8 cellular contexts compared by ENCODE assay signal in the genomic region with DNA sequence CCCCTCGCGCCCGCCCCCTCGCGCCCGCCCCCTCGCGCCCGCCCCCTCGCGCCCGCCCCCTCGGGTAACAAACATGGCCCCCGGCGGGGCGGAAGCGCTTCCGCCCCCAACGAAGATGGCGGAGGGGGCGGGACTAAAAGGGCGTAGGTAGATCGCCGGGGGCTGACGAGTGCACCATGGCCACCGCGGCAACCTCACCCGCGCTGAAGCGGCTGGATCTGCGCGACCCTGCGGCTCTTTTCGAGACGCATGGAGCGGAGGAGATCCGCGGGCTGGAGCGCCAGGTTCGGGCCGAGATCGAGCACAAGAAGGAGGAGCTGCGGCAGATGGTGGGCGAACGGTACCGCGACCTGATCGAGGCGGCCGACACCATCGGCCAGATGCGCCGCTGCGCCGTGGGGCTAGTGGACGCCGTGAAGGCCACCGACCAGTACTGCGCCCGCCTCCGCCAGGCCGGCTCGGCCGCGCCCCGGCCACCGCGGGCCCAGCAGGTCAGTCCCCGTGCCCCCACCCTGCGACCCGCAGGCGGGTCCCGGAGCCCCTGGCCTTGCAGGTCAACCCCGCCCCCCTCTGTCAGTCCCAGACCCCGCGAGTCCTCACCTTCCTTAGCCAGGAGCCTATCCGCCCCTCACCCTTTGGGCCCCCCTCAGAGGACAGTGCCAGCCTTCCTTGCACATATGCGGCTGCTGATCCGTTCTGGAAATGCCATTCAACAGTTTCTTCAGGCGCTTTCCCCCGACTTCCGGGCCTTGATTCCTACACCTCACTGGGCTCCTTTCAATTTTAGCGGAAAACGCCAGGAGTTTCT. TPM values are rescaled to one million over a fixed set of nuclear protein-coding genes. Genes with fewer than 3 reads are reported as not detected.
DNase-seq lines count a peak whose midpoint lies in the region; ATAC-seq and TF ChIP-seq lines count a peak whose summit lies in the region.

A gene with protein sequence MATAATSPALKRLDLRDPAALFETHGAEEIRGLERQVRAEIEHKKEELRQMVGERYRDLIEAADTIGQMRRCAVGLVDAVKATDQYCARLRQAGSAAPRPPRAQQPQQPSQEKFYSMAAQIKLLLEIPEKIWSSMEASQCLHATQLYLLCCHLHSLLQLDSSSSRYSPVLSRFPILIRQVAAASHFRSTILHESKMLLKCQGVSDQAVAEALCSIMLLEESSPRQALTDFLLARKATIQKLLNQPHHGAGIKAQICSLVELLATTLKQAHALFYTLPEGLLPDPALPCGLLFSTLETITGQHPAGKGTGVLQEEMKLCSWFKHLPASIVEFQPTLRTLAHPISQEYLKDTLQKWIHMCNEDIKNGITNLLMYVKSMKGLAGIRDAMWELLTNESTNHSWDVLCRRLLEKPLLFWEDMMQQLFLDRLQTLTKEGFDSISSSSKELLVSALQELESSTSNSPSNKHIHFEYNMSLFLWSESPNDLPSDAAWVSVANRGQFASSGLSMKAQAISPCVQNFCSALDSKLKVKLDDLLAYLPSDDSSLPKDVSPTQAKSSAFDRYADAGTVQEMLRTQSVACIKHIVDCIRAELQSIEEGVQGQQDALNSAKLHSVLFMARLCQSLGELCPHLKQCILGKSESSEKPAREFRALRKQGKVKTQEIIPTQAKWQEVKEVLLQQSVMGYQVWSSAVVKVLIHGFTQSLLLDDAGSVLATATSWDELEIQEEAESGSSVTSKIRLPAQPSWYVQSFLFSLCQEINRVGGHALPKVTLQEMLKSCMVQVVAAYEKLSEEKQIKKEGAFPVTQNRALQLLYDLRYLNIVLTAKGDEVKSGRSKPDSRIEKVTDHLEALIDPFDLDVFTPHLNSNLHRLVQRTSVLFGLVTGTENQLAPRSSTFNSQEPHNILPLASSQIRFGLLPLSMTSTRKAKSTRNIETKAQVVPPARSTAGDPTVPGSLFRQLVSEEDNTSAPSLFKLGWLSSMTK (plus strand): TSS at position 162 of the 808 bp plus-strand sequence. CDS start 15 bp downstream, at position 177.

- intact Hi-C loops in activated CD4-positive, alpha-beta T cell treated with anti-CD3 and anti-CD28 coated beads, Interleukin-2, amount 10 ng/mL, durations not matched to agents 24 days and 14 days (cut with micrococcal nuclease): loop anchor here (1.0 to 5.0 kb wide), 4 partner anchors 18 to 636 kb away; a partner anchor contains a TSS
- intact Hi-C loops in colonic mucosa (cut with DNase I): no loop called here

- H3K36me3 Mint-ChIP-seq in activated CD4-positive, alpha-beta T cell treated with anti-CD3 and anti-CD28 coated beads, Interleukin-2, amount 10 ng/mL, durations not matched to agents 24 days and 14 days (ENCODE audit: low read depth): peaks cover 15% of the 10 kb centered on the region

- DNase-seq in AG10803 (ENCODE audit: low read depth) (peak; percentile 89), NCI-H524 treated with DMSO at 0.1 percent for 48 hours (lab: John Stamatoyannopoulos, UW) (peak; percentile 50), colonic mucosa (peak; percentile 89), left lobe of liver (ENCODE audit: low spot score) (peak; percentile 83)
- peak; percentile 90 for DNase-seq in activated CD4-positive, alpha-beta T cell treated with anti-CD3 and anti-CD28 coated beads, Interleukin-2, amount 10 ng/mL, durations not matched to agents 24 days and 14 days
- peak; percentile 86 for DNase-seq in stimulated activated CD4-positive, alpha-beta T cell treated with anti-CD3 and anti-CD28 coated beads, Interleukin-1b, Interleukin-23, amount 100 ng/mL, for 48 hours

- no peaks in the 10 kb centered on the region for H3K9me3 Mint-ChIP-seq in activated CD4-positive, alpha-beta T cell treated with anti-CD3 and anti-CD28 coated beads, Interleukin-2, amount 10 ng/mL, durations not matched to agents 24 days and 14 days

- peaks cover 18% of the 10 kb centered on the region for H3K4me1 Mint-ChIP-seq in activated CD4-positive, alpha-beta T cell treated with anti-CD3 and anti-CD28 coated beads, Interleukin-2, amount 10 ng/mL, durations not matched to agents 24 days and 14 days

- peaks cover 4% of the 10 kb centered on the region for H3K4me1 ChIP-seq in colonic mucosa

- H3K9ac ChIP-seq in colonic mucosa (ENCODE audit: low read depth in 2 of 2, low read length in 2 of 2): peak within 1 kb of the TSS; percentile 74 to 93

- no peaks in the 10 kb centered on the region for H3K27me3 ChIP-seq in colonic mucosa

- H3K27ac Mint-ChIP-seq in activated CD4-positive, alpha-beta T cell treated with anti-CD3 and anti-CD28 coated beads, Interleukin-2, amount 10 ng/mL, durations not matched to agents 24 days and 14 days: peak within 1 kb of the TSS; percentile 97

- H3K27ac ChIP-seq in colonic mucosa: peak within 1 kb of the TSS; percentile 92

- H3K4me3 ChIP-seq in AG10803 (ENCODE audit: low read length): peak within 1 kb of the TSS; percentile 95
- peak within 1 kb of the TSS; percentile 97 for H3K4me3 ChIP-seq in colonic mucosa

- TF ChIP-seq CTCF in AG10803 (conservative IDR thresholded peaks at IDR 0.05; ENCODE audit: low read length) (no peak), colonic mucosa (IDR thresholded peaks at IDR 0.05) (no peak)

- H3K27me3 Mint-ChIP-seq in activated CD4-positive, alpha-beta T cell treated with anti-CD3 and anti-CD28 coated beads, Interleukin-2, amount 10 ng/mL, durations not matched to agents 24 days and 14 days: no peaks in the 10 kb centered on the region

- peaks cover 10% of the 10 kb centered on the region for H3K36me3 ChIP-seq in colonic mucosa

- peak; percentile 71 for ATAC-seq in GM19035 (IDR thresholded peaks at IDR 0.05; ENCODE audit: unreplicated experiment)
- peak; percentile 75 for ATAC-seq in HG03354 (IDR thresholded peaks at IDR 0.05; ENCODE audit: poor library complexity, severe bottlenecking, unreplicated experiment)
- peak; percentile 85 for ATAC-seq in left lobe of liver

- H3K4me3 Mint-ChIP-seq in activated CD4-positive, alpha-beta T cell treated with anti-CD3 and anti-CD28 coated beads, Interleukin-2, amount 10 ng/mL, durations not matched to agents 24 days and 14 days: peak within 1 kb of the TSS; percentile 93

- no peaks in the 10 kb centered on the region for H3K9me3 ChIP-seq in colonic mucosa

RNA-seq across cellular contexts. Expression of the gene that starts here (rescaled TPM):
- 30.0 and 32.7 TPM in 2 replicates for total RNA-seq in activated CD4-positive, alpha-beta T cell treated with anti-CD3 and anti-CD28 coated beads, Interleukin-2, amount 10 ng/mL, durations not matched to agents 24 days and 14 days
- total RNA-seq in colonic mucosa (10 to 100 TPM; 41.0 to 41.2 TPM), left lobe of liver (20.1 TPM)

Comparison
In these comparisons a context has a peak if more than half of its experiments do, and no peak if none do; other contexts are left out.
1. Peak in every context shown above with its lines: DNase-seq, ATAC-seq, H3K4me3 ChIP-seq and H3K27ac ChIP-seq.